Comparison of ENCODE assay signal across 15 cellular contexts in genomic region chr11:897226-898159, GRCh38.
"Had no signal": no experiment of that assay in that cellular context is flagged by ENCODE, and none has a peak within 500 bp of the region (broad histone marks: within the 10 kb centered on the region; RNA-seq: fewer than 3 reads in every experiment).

No MANE protein-coding gene starts in this region.

- H3K9me3 Mint-ChIP-seq: activated CD4-positive, alpha-beta memory T cell treated with anti-CD3 and anti-CD28 coated beads, Interleukin-2, amount 10 ng/mL, durations not matched to agents 7 days and 5 days; activated naive CD8-positive, alpha-beta T cell treated with anti-CD3 and anti-CD28 coated beads for 36 hours; mesothelial cell of epicardium; naive B cell had no signal

- ATAC-seq: esophagus mucosa had no signal

- H3K4me3 Mint-ChIP-seq: activated CD4-positive, alpha-beta memory T cell treated with anti-CD3 and anti-CD28 coated beads, Interleukin-2, amount 10 ng/mL, durations not matched to agents 7 days and 5 days; activated CD4-positive, alpha-beta T cell treated with anti-CD3 and anti-CD28 coated beads for 36 hours; activated naive CD8-positive, alpha-beta T cell treated with anti-CD3 and anti-CD28 coated beads for 36 hours; mesothelial cell of epicardium had no signal

- DNase-seq: activated CD4-positive, alpha-beta memory T cell treated with anti-CD3 and anti-CD28 coated beads, Interleukin-2, amount 10 ng/mL, durations not matched to agents 7 days and 5 days; activated CD4-positive, alpha-beta T cell treated with anti-CD3 and anti-CD28 coated beads for 36 hours; activated gamma-delta T cell; activated naive CD8-positive, alpha-beta T cell treated with anti-CD3 and anti-CD28 coated beads for 36 hours; activated T-cell treated with anti-CD3 and anti-CD28 coated beads, Interleukin-2, amount 50 U/mL, for 48 hours; hippocampal formation; kidney glomerular epithelial cell; naive B cell; stimulated activated CD4-positive, alpha-beta T cell treated with anti-CD3 and anti-CD28 coated beads, Interleukin-12 subunit alpha, Interleukin-12 subunit beta, amount 100 ng/mL, for 4 hours; stimulated activated naive CD4-positive, alpha-beta T cell treated with Interleukin-2 at 50 U/mL for 16 hours; T-helper 9 cell had no signal

- H3K27me3 Mint-ChIP-seq: activated CD4-positive, alpha-beta memory T cell treated with anti-CD3 and anti-CD28 coated beads, Interleukin-2, amount 10 ng/mL, durations not matched to agents 7 days and 5 days; activated CD4-positive, alpha-beta T cell treated with anti-CD3 and anti-CD28 coated beads for 36 hours; activated naive CD8-positive, alpha-beta T cell treated with anti-CD3 and anti-CD28 coated beads for 36 hours; naive B cell had no signal

- H3K27me3 ChIP-seq: dorsolateral prefrontal cortex had no signal

- H3K4me3 ChIP-seq: dorsolateral prefrontal cortex, thoracic aorta had no signal

- H3K9me3 ChIP-seq: thoracic aorta had no signal

- H3K27ac Mint-ChIP-seq: activated CD4-positive, alpha-beta memory T cell treated with anti-CD3 and anti-CD28 coated beads, Interleukin-2, amount 10 ng/mL, durations not matched to agents 7 days and 5 days; activated CD4-positive, alpha-beta T cell treated with anti-CD3 and anti-CD28 coated beads for 36 hours; activated naive CD8-positive, alpha-beta T cell treated with anti-CD3 and anti-CD28 coated beads for 36 hours; mesothelial cell of epicardium had no signal

- H3K4me1 Mint-ChIP-seq: activated CD4-positive, alpha-beta memory T cell treated with anti-CD3 and anti-CD28 coated beads, Interleukin-2, amount 10 ng/mL, durations not matched to agents 7 days and 5 days; activated CD4-positive, alpha-beta T cell treated with anti-CD3 and anti-CD28 coated beads for 36 hours; activated naive CD8-positive, alpha-beta T cell treated with anti-CD3 and anti-CD28 coated beads for 36 hours; mesothelial cell of epicardium had no signal

- H3K27ac ChIP-seq: thoracic aorta had no signal
